8 cellular contexts compared by ENCODE assay signal in genomic region chrX:65331371-65331770, GRCh38.
"Had no signal": no experiment of that assay in that cellular context is flagged by ENCODE, and none has a peak within 500 bp of the region (broad histone marks: within the 10 kb centered on the region; RNA-seq: fewer than 3 reads in every experiment).

No MANE protein-coding gene starts in this region.

- H3K4me3 ChIP-seq: K562 had no signal

- ATAC-seq: HepG2, K562 had no signal

- H3K27ac ChIP-seq: HL-60, KMS-11 had no signal

- H3K4me2 ChIP-seq: KMS-11 had no signal

- DNase-seq: IMR-90, KBM-7, KG1 had no signal

- FAIRE-seq: HepG2, HTR-8/SVneo, K562 had no signal
